Comparison of ENCODE assay signal across 8 cellular contexts in the genomic region with DNA sequence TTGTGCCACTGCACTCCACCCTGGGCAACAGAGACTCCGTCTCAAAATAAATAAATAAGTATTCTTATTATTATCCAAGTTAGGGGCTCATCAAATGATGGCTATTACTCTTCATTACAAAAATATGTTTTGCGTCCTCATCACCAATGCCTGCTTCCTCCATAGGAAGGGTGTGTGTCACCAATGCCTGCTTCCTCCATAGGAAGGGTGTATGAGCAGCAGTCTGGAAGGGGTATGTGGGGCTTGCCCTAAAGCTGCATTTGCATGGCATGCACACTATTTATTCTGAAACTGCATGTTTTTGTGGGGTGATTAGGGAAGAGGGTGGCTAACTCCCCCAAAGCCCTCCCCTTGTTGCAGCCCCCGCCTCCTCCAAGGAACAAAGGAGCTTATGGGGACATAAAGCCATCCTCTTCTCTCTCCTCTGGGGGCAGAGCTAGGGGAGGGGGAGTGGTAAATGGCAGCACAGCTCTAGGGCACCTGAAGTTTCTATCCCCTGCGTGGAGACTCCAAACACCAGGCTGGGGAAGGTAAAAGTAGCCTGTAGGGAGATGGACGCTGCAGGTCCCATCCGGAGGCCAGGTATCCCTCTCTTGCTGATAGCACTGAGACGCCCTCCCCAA. TPM values are rescaled to one million over a fixed set of nuclear protein-coding genes. Genes with fewer than 3 reads are reported as not detected.
DNase-seq lines count a peak whose midpoint lies in the region; ATAC-seq, FAIRE-seq and TF ChIP-seq lines count a peak whose summit lies in the region.

No MANE protein-coding gene starts in this region.

- peaks cover 0 to 12% (median 4%) of the 10 kb centered on the region in 3 donors for H3K36me3 Mint-ChIP-seq in CD8-positive, alpha-beta memory T cell
- H3K36me3 Mint-ChIP-seq in activated naive CD8-positive, alpha-beta T cell, result peaks cover 2% of the 10 kb centered on the region

- CTCF ChIA-PET in CD8-positive, alpha-beta memory T cell (lab: Charles Lee), result interaction anchor here (1.5 kb wide), 1 partner anchor 148 kb away, joined by 3 read pairs; no protein-coding TSS in a partner anchor

- no peaks in the 10 kb centered on the region for H3K9me3 Mint-ChIP-seq in CD8-positive, alpha-beta memory T cell
- H3K9me3 Mint-ChIP-seq in activated naive CD8-positive, alpha-beta T cell (ENCODE audit: low read depth), result no peaks in the 10 kb centered on the region

- intact Hi-C loops in testis (cut with DNase I; ENCODE audit: low total_unique reads), result no loop called here

- no peaks in the 10 kb centered on the region for H3K27me3 Mint-ChIP-seq in CD8-positive, alpha-beta memory T cell
- H3K27me3 Mint-ChIP-seq in activated naive CD8-positive, alpha-beta T cell, result no peaks in the 10 kb centered on the region

- POLR2A ChIA-PET in CD8-positive, alpha-beta memory T cell (lab: Charles Lee), result no interaction called here

- no peaks in the 10 kb centered on the region for H3K36me3 ChIP-seq in CD8-positive, alpha-beta memory T cell (ENCODE audit: insufficient read depth, low read length)
- no peaks in the 10 kb centered on the region for H3K36me3 ChIP-seq in kidney epithelial cell (ENCODE audit: control insufficient read depth, insufficient read depth, low read length)
- no peaks in the 10 kb centered on the region for H3K36me3 ChIP-seq in testis (ENCODE audit: low read depth, missing control alignments)

- no peaks in the 10 kb centered on the region for H3K9me3 ChIP-seq in CD8-positive, alpha-beta memory T cell (ENCODE audit: low read length)
- H3K9me3 ChIP-seq in testis, result no peaks in the 10 kb centered on the region

- 29 to 35% methylated on average over 6 to 7 of the region's 7 CpGs for WGBS in testis, 2 donors

- no peaks in the 10 kb centered on the region for H3K27me3 ChIP-seq in CD8-positive, alpha-beta memory T cell (ENCODE audit: insufficient read depth, low read length, poor library complexity, severe bottlenecking)
- H3K27me3 ChIP-seq in kidney epithelial cell (ENCODE audit: control insufficient read depth, insufficient read depth, low read length) (no peaks in the 10 kb centered on the region), testis (no peaks in the 10 kb centered on the region)

- TF ChIP-seq CTCF in kidney epithelial cell (IDR thresholded peaks at IDR 0.05; ENCODE audit: insufficient read depth, low read length, poor library complexity, severe bottlenecking), result no peak
- no peak for TF ChIP-seq CTCF in testis (IDR thresholded peaks at IDR 0.05)
- TF ChIP-seq CTCF in D721Med (IDR thresholded peaks at IDR 0.05; ENCODE audit: insufficient read depth, missing control alignments), result no peak

- H3K4me3 ChIP-seq in CD8-positive, alpha-beta memory T cell (ENCODE audit: low read length), result peak overlapping the region; percentile 79
- H3K4me3 ChIP-seq in kidney epithelial cell (ENCODE audit: low read depth, low read length) (peak overlapping the region; percentile 93), testis (peak overlapping the region; percentile 94 to 96)

- peak in 1 of 5 donors; percentile 4 for DNase-seq in CD8-positive, alpha-beta memory T cell
- peak; percentile 51 to 72 for DNase-seq in Kasumi-1 (lab: John Stamatoyannopoulos, UW)
- no peak for DNase-seq in kidney epithelial cell (ENCODE audit: low read depth)
- DNase-seq in testis, result no peak
- no peak for DNase-seq in D721Med (ENCODE audit: insufficient read length, low spot score)
- no peak for DNase-seq in SW 1271 (lab: John Stamatoyannopoulos, UW)

- FAIRE-seq in D721Med (lab: Jason Lieb, UNC), result no peak

- H3K4me3 Mint-ChIP-seq in CD8-positive, alpha-beta memory T cell, result peak overlapping the region; percentile 80 to 92 (median 87)
- H3K4me3 Mint-ChIP-seq in activated naive CD8-positive, alpha-beta T cell, result peak overlapping the region; percentile 91

- H3K27ac Mint-ChIP-seq in CD8-positive, alpha-beta memory T cell, result peak overlapping the region in 6 of 8 donors; percentile 11 to 88 (median 76)
- peak overlapping the region; percentile 72 for H3K27ac Mint-ChIP-seq in activated naive CD8-positive, alpha-beta T cell

- ATAC-seq in GM21576 (IDR thresholded peaks at IDR 0.05; ENCODE audit: unreplicated experiment), result no peak

- peaks cover 17 to 29% (median 29%) of the 10 kb centered on the region in 3 donors for H3K4me1 Mint-ChIP-seq in CD8-positive, alpha-beta memory T cell
- H3K4me1 Mint-ChIP-seq in activated naive CD8-positive, alpha-beta T cell (ENCODE audit: low read depth), result peaks cover 25% of the 10 kb centered on the region

- H3K4me1 ChIP-seq in CD8-positive, alpha-beta memory T cell (ENCODE audit: insufficient read depth, low read length), result peaks cover 14% of the 10 kb centered on the region
- H3K4me1 ChIP-seq in testis, result peaks cover 7% of the 10 kb centered on the region

- TF ChIP-seq POLR2A in testis (IDR thresholded peaks at IDR 0.05), result no peak

- H3K27ac ChIP-seq in CD8-positive, alpha-beta memory T cell (ENCODE audit: low read depth, low read length), result peak overlapping the region; percentile 64
- H3K27ac ChIP-seq in testis, result peak overlapping the region in 1 of 2 donors; percentile 88

RNA-seq across cellular contexts. Expression of gene CAMKK2, which starts 1.3 kb away (rescaled TPM):
- 10 to 100 TPM; 35.9 to 37.5 TPM for total RNA-seq in CD8-positive, alpha-beta memory T cell
- polyA plus RNA-seq in CD8-positive, alpha-beta memory T cell, result 17.0 TPM
- total RNA-seq in kidney epithelial cell (25.6 and 25.8 TPM in 2 replicates), testis (10 to 100 TPM; 21.5 to 22.1 TPM)
- 17.1 TPM for polyA plus RNA-seq in testis (ENCODE audit: insufficient read depth, low read depth, low replicate concordance)

RNA-seq across cellular contexts. Expression of gene ANAPC5, which starts 57.0 kb away (rescaled TPM):
- total RNA-seq in CD8-positive, alpha-beta memory T cell, result 100 to 1,000 TPM; 133 TPM
- 148 TPM for polyA plus RNA-seq in CD8-positive, alpha-beta memory T cell
- total RNA-seq in kidney epithelial cell (86.2 and 90.8 TPM in 2 replicates), testis (100 to 1,000 TPM; 143 to 158 TPM)
- polyA plus RNA-seq in testis (ENCODE audit: insufficient read depth, low read depth, low replicate concordance), result 95.9 TPM

Comparison
In these comparisons a context has a peak if more than half of its experiments do, and no peak if none do; other contexts are left out.
1. DNase-seq: peak in Kasumi-1 (2 of 2); none in kidney epithelial cell (single experiment), testis (single experiment), D721Med (single experiment) and SW 1271 (0 of 2).
2. Peak in every context shown above with its lines, with median percentiles within 50 percentile points of each other: H3K4me3 ChIP-seq.